Comparison of ENCODE assay signal across 23 cellular contexts in genomic region chr10:596725-597345, GRCh38.
A peak's percentile ranks its signal among the peaks of the same experiment; 100 is the strongest.
DNase-seq lines count a peak whose midpoint lies in the region; ATAC-seq and TF ChIP-seq lines count a peak whose summit lies in the region.
"Had no signal": no experiment of that assay in that cellular context is flagged by ENCODE, and none has a peak within 500 bp of the region (broad histone marks: within the 10 kb centered on the region; RNA-seq: fewer than 3 reads in every experiment).

No MANE protein-coding gene starts in this region.

- no peak for ATAC-seq in IMR-90 (ENCODE audit: low read depth)
- no peak for ATAC-seq in CD8-positive, alpha-beta T cell
- ATAC-seq: HepG2, K562, PC-3 had no signal

- H3K9me3 ChIP-seq in IMR-90 (ENCODE audit: control insufficient read depth, insufficient read depth, low read length): no peaks in the 10 kb centered on the region
- H3K9me3 ChIP-seq in trophoblast cell (ENCODE audit: insufficient read depth, low read depth, low read length): no peaks in the 10 kb centered on the region
- no peaks in the 10 kb centered on the region for H3K9me3 ChIP-seq in tibial artery
- no peaks in the 10 kb centered on the region for H3K9me3 ChIP-seq in CD8-positive, alpha-beta T cell (ENCODE audit: low read length)
- H3K9me3 ChIP-seq: SJSA1 had no signal

- POLR2A ChIA-PET in IMR-90 (lab: Charles Lee; ENCODE audit: unreplicated experiment): no interaction called here
- POLR2A ChIA-PET in CD8-positive, alpha-beta T cell (lab: Charles Lee): no interaction called here

- in situ Hi-C loops in IMR-90 (cut with MboI; ENCODE audit: low sequenced_read_pairs): no loop called here

- H3K4me1 ChIP-seq in IMR-90 (ENCODE audit: control insufficient read depth, insufficient read depth, low read length): peaks cover 47% of the 10 kb centered on the region
- peaks cover 29 to 34% of the 10 kb centered on the region in 2 experiments for H3K4me1 ChIP-seq in trophoblast cell (ENCODE audit: control insufficient read depth in 1 of 2, insufficient read depth in 2 of 2, low read length in 2 of 2)
- peaks cover 0 to 54% (median 37%) of the 10 kb centered on the region in 4 donors for H3K4me1 ChIP-seq in tibial artery
- no peaks in the 10 kb centered on the region for H3K4me1 ChIP-seq in CD8-positive, alpha-beta T cell (ENCODE audit: insufficient read depth, low read length)

- H3K4me2 ChIP-seq in IMR-90 (ENCODE audit: low read depth, low read length) (no peak overlapping the region), trophoblast cell (ENCODE audit: low read length) (no peak overlapping the region)

- peaks cover 14% of the 10 kb centered on the region for H4K20me1 ChIP-seq in IMR-90 (ENCODE audit: insufficient read depth, low read length)

- peak overlapping the region; percentile 99; the same call in 1 of the 2 replicates for H2BK120ac ChIP-seq in IMR-90 (ENCODE audit: low read depth, low read length)
- H2BK120ac ChIP-seq in trophoblast cell (ENCODE audit: insufficient read depth, low read length, poor library complexity): no peak overlapping the region

- H3K79me2 ChIP-seq in trophoblast cell (ENCODE audit: control insufficient read depth, insufficient read depth, low read length, poor library complexity): peaks cover 14% of the 10 kb centered on the region

- H3K14ac ChIP-seq in IMR-90 (replicated peaks; ENCODE audit: low read depth, low read length): peak overlapping the region; percentile 100
- no peak overlapping the region for H3K14ac ChIP-seq in trophoblast cell (ENCODE audit: low read length)

- H2BK20ac ChIP-seq in IMR-90 (ENCODE audit: low read depth, low read length): peak overlapping the region; percentile 97

- peak overlapping the region; percentile 100; the same call in 1 of the 2 replicates for H4K91ac ChIP-seq in IMR-90 (ENCODE audit: insufficient read depth, low read depth, low read length)
- no peak overlapping the region for H4K91ac ChIP-seq in trophoblast cell (ENCODE audit: low read depth, low read length)

- H3K4me3 ChIP-seq in IMR-90 (ENCODE audit: insufficient read depth, low read depth, low read length): no peak overlapping the region
- H3K4me3 ChIP-seq in trophoblast cell (ENCODE audit: low read depth, low read length): no peak overlapping the region
- H3K4me3 ChIP-seq in tibial artery: no peak overlapping the region
- no peak overlapping the region for H3K4me3 ChIP-seq in CD8-positive, alpha-beta T cell (ENCODE audit: low read depth, low read length)
- H3K4me3 ChIP-seq: K562 had no signal

- H4K5ac ChIP-seq in IMR-90 (ENCODE audit: low read depth, low read length): 0 out of 2 replicates have a peak overlapping the region, but pooled peaks have one; percentile 14

- no peak for TF ChIP-seq RAD21 in IMR-90 (IDR thresholded peaks at IDR 0.05; ENCODE audit: low read length)

- H2BK15ac ChIP-seq in IMR-90 (ENCODE audit: low read depth, low read length): peak overlapping the region; percentile 83; the same call in 2 of the 3 replicates

- H3K4me1 Mint-ChIP-seq in chondrocyte (ENCODE audit: low read depth): peaks cover 57% of the 10 kb centered on the region
- no peaks in the 10 kb centered on the region for H3K4me1 Mint-ChIP-seq in CD8-positive, alpha-beta T cell (ENCODE audit: low read depth)
- H3K4me1 Mint-ChIP-seq: B cell, CD14-positive monocyte had no signal

- H3K36me3 ChIP-seq in IMR-90 (ENCODE audit: control insufficient read depth, insufficient read depth, low read length) (0 out of 2 replicates have a peak, but pooled peaks cover 1% of the 10 kb centered on the region), trophoblast cell (ENCODE audit: control insufficient read depth in 1 of 2, insufficient read depth in 2 of 2, low read length in 2 of 2) (peaks cover 0 to 2% of the 10 kb centered on the region in 2 experiments), tibial artery (no peaks in the 10 kb centered on the region)
- no peaks in the 10 kb centered on the region for H3K36me3 ChIP-seq in CD8-positive, alpha-beta T cell (ENCODE audit: insufficient read depth, low read length)

- H3K27me3 Mint-ChIP-seq in chondrocyte (ENCODE audit: low read depth): no peaks in the 10 kb centered on the region
- H3K27me3 Mint-ChIP-seq in CD8-positive, alpha-beta T cell (ENCODE audit: low read depth): peaks cover 9% of the 10 kb centered on the region

- H2AK9ac ChIP-seq in IMR-90 (replicated peaks; ENCODE audit: low read depth, low read length, poor library complexity): peak overlapping the region; percentile 48

- peak overlapping the region; percentile 98 for H3K27ac Mint-ChIP-seq in chondrocyte (ENCODE audit: unreplicated experiment)
- H3K27ac Mint-ChIP-seq in CD8-positive, alpha-beta T cell: no peak overlapping the region
- H3K27ac Mint-ChIP-seq: B cell had no signal

- dilution Hi-C loops in IMR-90 (cut with HindIII; ENCODE audit: low sequenced_read_pairs, unreplicated experiment): no loop called here

- H3K23ac ChIP-seq in IMR-90 (ENCODE audit: low read depth, low read length): no peak overlapping the region
- H3K23ac ChIP-seq in trophoblast cell (ENCODE audit: low read length): no peak overlapping the region

- TF ChIP-seq CTCF in IMR-90 (conservative IDR thresholded peaks at IDR 0.05; ENCODE audit: low read depth, low read length): no peak
- no peak for TF ChIP-seq CTCF in chondrocyte (IDR thresholded peaks at IDR 0.05)
- TF ChIP-seq CTCF in tibial artery (IDR thresholded peaks at IDR 0.05): no peak
- TF ChIP-seq CTCF in CD8-positive, alpha-beta T cell (IDR thresholded peaks at IDR 0.05): no peak

- H3K18ac ChIP-seq in IMR-90 (ENCODE audit: low read depth, low read length): no peak overlapping the region
- peak overlapping the region; percentile 2 for H3K18ac ChIP-seq in trophoblast cell (ENCODE audit: low read length)

- H4K8ac ChIP-seq in IMR-90 (ENCODE audit: low read depth in 2 of 2, low read length in 2 of 2) (peak overlapping the region in 1 of 2 experiments; percentile 96; a peak in 1 of 4 replicates), trophoblast cell (ENCODE audit: low read depth, low read length) (no peak overlapping the region)

- H2AK5ac ChIP-seq in IMR-90 (ENCODE audit: low read depth, low read length) (peak overlapping the region; percentile 95), trophoblast cell (ENCODE audit: low read length) (no peak overlapping the region)

- no peak for TF ChIP-seq POLR2A in IMR-90 (IDR thresholded peaks at IDR 0.05; ENCODE audit: low read depth, low read length)

- no TSS peak for BruUV-seq in IMR-90 (replicated peaks; lab: Mats Ljungman, UMichigan)

- H2AFZ ChIP-seq in IMR-90 (replicated peaks; ENCODE audit: low read length, poor library complexity) (no peak overlapping the region), trophoblast cell (ENCODE audit: insufficient read depth, low read length, poor library complexity) (no peak overlapping the region)

- H3K27ac ChIP-seq in IMR-90 (ENCODE audit: insufficient read depth, low read length): peak overlapping the region; percentile 39; the same call in 1 of the 2 replicates
- H3K27ac ChIP-seq in trophoblast cell (ENCODE audit: low read depth, low read length): no peak overlapping the region
- H3K27ac ChIP-seq in tibial artery: peak overlapping the region; percentile 82 to 93
- H3K27ac ChIP-seq in CD8-positive, alpha-beta T cell (ENCODE audit: low read depth, low read length): no peak overlapping the region

- 94% methylated on average over 4 of the region's 17 CpGs; no CpG with 5 or more reads in 1 of the 2 experiments for WGBS in IMR-90 (ENCODE audit: extremely low coverage in 2 of 2, insufficient read length in 1 of 2), 2 experiments
- WGBS in trophoblast cell (ENCODE audit: extremely low coverage, insufficient coverage, insufficient read length): no CpG with 5 or more reads among the region's 17 CpGs

- DNase-seq in IMR-90 (no peak), chondrocyte (ENCODE audit: low spot score) (no peak), trophoblast cell (no peak), tibial artery (peak in 1 of 2 donors; percentile 56), CD1c-positive myeloid dendritic cell (ENCODE audit: extremely low spot score) (no peak)
- no peak for DNase-seq in CD8-positive, alpha-beta T cell
- no peak for DNase-seq in activated naive CD4-positive, alpha-beta T cell treated with Interleukin-2 at 50 U/mL for 16 hours
- DNase-seq: DMS153, DND-41, MV-4-11, NCI-H1105, NCI-H146, NCI-H2029, NCI-H446, NCI-H524 treated with DMSO at 0.1 percent for 48 hours, NCI-H774, PC-3, Right ventricle myocardium superior had no signal

- peak overlapping the region; percentile 98 for H2BK5ac ChIP-seq in IMR-90 (ENCODE audit: low read depth, low read length, poor library complexity, severe bottlenecking)
- no peak overlapping the region for H2BK5ac ChIP-seq in trophoblast cell (ENCODE audit: low read depth, low read length, poor library complexity)

- CTCF ChIA-PET in IMR-90 (lab: Yijun Ruan, JAX): no interaction called here
- CTCF ChIA-PET in CD8-positive, alpha-beta T cell (lab: Charles Lee): no interaction called here

- no peaks in the 10 kb centered on the region for H3K9me3 Mint-ChIP-seq in chondrocyte (ENCODE audit: low read depth)
- H3K9me3 Mint-ChIP-seq in CD8-positive, alpha-beta T cell: no peaks in the 10 kb centered on the region

- H3K79me1 ChIP-seq in IMR-90 (ENCODE audit: low read depth in 1 of 2, low read length in 2 of 2) (peaks cover 54 to 95% of the 10 kb centered on the region in 2 experiments), trophoblast cell (ENCODE audit: low read length) (peaks cover 28% of the 10 kb centered on the region)

- H3K9me1 ChIP-seq in IMR-90 (ENCODE audit: insufficient read depth, low read length): peaks cover 67% of the 10 kb centered on the region

- H3K36me3 Mint-ChIP-seq in chondrocyte (ENCODE audit: low read depth): peaks cover 1% of the 10 kb centered on the region
- H3K36me3 Mint-ChIP-seq in CD8-positive, alpha-beta T cell: no peaks in the 10 kb centered on the region
- H3K36me3 Mint-ChIP-seq: CD14-positive monocyte had no signal

- peak overlapping the region; percentile 47 for H2BK12ac ChIP-seq in trophoblast cell (ENCODE audit: low read length)

- no peak overlapping the region for H3K4me3 Mint-ChIP-seq in chondrocyte (ENCODE audit: unreplicated experiment)
- no peak overlapping the region for H3K4me3 Mint-ChIP-seq in CD8-positive, alpha-beta T cell
- H3K4me3 Mint-ChIP-seq: B cell, CD14-positive monocyte had no signal

- no peak overlapping the region for H3K9ac ChIP-seq in IMR-90 (ENCODE audit: low read depth, low read length)
- no peak overlapping the region for H3K9ac ChIP-seq in trophoblast cell (ENCODE audit: low read length)

- intact Hi-C loops in IMR-90 (cut with micrococcal nuclease): loop anchor here (5.0 kb wide), 1 partner anchor 85 kb away; no protein-coding TSS in a partner anchor
- intact Hi-C loops in tibial artery (cut with DNase I; ENCODE audit: low total_unique reads): loop anchor here (10.0 kb wide), 1 partner anchor 88 kb away; the partner anchor contains the start of gene DIP2C
- intact Hi-C loops in CD8-positive, alpha-beta T cell (cut with DNase I, micrococcal nuclease): no loop called here

- no peak overlapping the region for H4K12ac ChIP-seq in trophoblast cell (ENCODE audit: low read depth, low read length)

- H3K27me3 ChIP-seq in IMR-90 (ENCODE audit: control insufficient read depth, insufficient read depth, low read length) (no peaks in the 10 kb centered on the region), trophoblast cell (ENCODE audit: insufficient read depth, low read length) (no peaks in the 10 kb centered on the region), tibial artery (no peaks in the 10 kb centered on the region)
- H3K27me3 ChIP-seq in CD8-positive, alpha-beta T cell (ENCODE audit: insufficient read depth, low read length): no peaks in the 10 kb centered on the region
- H3K27me3 ChIP-seq: SJSA1 had no signal

- no peak overlapping the region for H3K56ac ChIP-seq in IMR-90 (ENCODE audit: extremely low read depth, insufficient read depth, low read length)

- peak overlapping the region; percentile 100 for H3K4ac ChIP-seq in IMR-90 (ENCODE audit: low read depth, low read length)
- no peak overlapping the region for H3K4ac ChIP-seq in trophoblast cell (ENCODE audit: low read depth, low read length)

Comparison
In these comparisons a context has a peak if more than half of its experiments do, and no peak if none do; other contexts are left out.
1. H3K27ac ChIP-seq: peak in IMR-90 (single experiment) and tibial artery (2 of 2); none in trophoblast cell (single experiment) and CD8-positive, alpha-beta T cell (single experiment).
2. intact Hi-C loops: an anchor here in IMR-90 (5.0 kb wide) and tibial artery (10.0 kb wide); none called in CD8-positive, alpha-beta T cell.